ENCODE assay signal across 21 cellular contexts in genomic region chr2:69255760-69256159, GRCh38.
"Had no signal": no experiment of that assay in that cellular context is flagged by ENCODE, and none has a peak within 500 bp of the region (broad histone marks: within the 10 kb centered on the region; RNA-seq: fewer than 3 reads in every experiment).

No MANE protein-coding gene starts in this region.

- ATAC-seq: foreskin keratinocyte; left cardiac atrium; natural killer cell; stimulated activated naive B cell treated with anti-CD40 and anti-IgM and Interleukin-4, amounts not matched to agents 10 μg/mL and 1 μg/mL and 100 μg/mL, for 72 hours; stimulated activated naive CD8-positive, alpha-beta T cell treated with anti-CD3 and anti-CD28 coated beads, Interleukin-15, amount 100 ng/mL, for 72 hours; upper lobe of right lung had no signal

- DNase-seq: esophagus squamous epithelium; foreskin keratinocyte; kidney; left cardiac atrium; left ventricle myocardium inferior; mesendoderm; natural killer cell; ovary; stimulated activated CD4-positive, alpha-beta T cell treated with anti-CD3 and anti-CD28 coated beads, Interleukin-2, amount 100 ng/mL, for 24 hours; stimulated activated CD4-positive, alpha-beta T cell treated with anti-CD3 and anti-CD28 coated beads, Interleukin-4, amount 100 ng/mL, for 4 hours; stimulated activated naive B cell treated with anti-CD40 and anti-IgM and Interleukin-4, amounts not matched to agents 10 μg/mL and 1 μg/mL and 100 μg/mL, for 72 hours; stimulated activated naive CD8-positive, alpha-beta T cell treated with anti-CD3 and anti-CD28 coated beads, Interleukin-15, amount 100 ng/mL, for 72 hours; testis; upper lobe of right lung had no signal

- H2AFZ ChIP-seq: hepatocyte had no signal

- H3K27ac Mint-ChIP-seq: dendritic cell treated with granulocyte-macrophage colony-stimulating factor and Interleukin-4, amounts not matched to agents 40 ng/mL and 50 ng/mL, for 4 days; natural killer cell; stimulated activated naive B cell treated with anti-CD40 and anti-IgM and Interleukin-4, amounts not matched to agents 10 μg/mL and 1 μg/mL and 100 μg/mL, for 72 hours; stimulated activated naive CD8-positive, alpha-beta T cell treated with anti-CD3 and anti-CD28 coated beads, Interleukin-15, amount 100 ng/mL, for 72 hours had no signal

- H3K27ac ChIP-seq: esophagus squamous epithelium, foreskin keratinocyte, hepatocyte, left ventricle myocardium inferior, ovary, right atrium auricular region, testis, tibial nerve, upper lobe of right lung, vagina had no signal

- H3K36me3 ChIP-seq: esophagus squamous epithelium, left ventricle myocardium inferior, ovary, right atrium auricular region, tibial nerve, upper lobe of right lung, vagina had no signal

- H3K36me3 Mint-ChIP-seq: stimulated activated naive B cell treated with anti-CD40 and anti-IgM and Interleukin-4, amounts not matched to agents 10 μg/mL and 1 μg/mL and 100 μg/mL, for 72 hours had no signal

- H3K4me1 ChIP-seq: foreskin keratinocyte, testis, upper lobe of right lung had no signal

- H3K9me3 ChIP-seq: ovary, testis, vagina had no signal

- H3K4me3 Mint-ChIP-seq: dendritic cell treated with granulocyte-macrophage colony-stimulating factor and Interleukin-4, amounts not matched to agents 40 ng/mL and 50 ng/mL, for 4 days; natural killer cell; neural crest cell; stimulated activated naive B cell treated with anti-CD40 and anti-IgM and Interleukin-4, amounts not matched to agents 10 μg/mL and 1 μg/mL and 100 μg/mL, for 72 hours; stimulated activated naive CD8-positive, alpha-beta T cell treated with anti-CD3 and anti-CD28 coated beads, Interleukin-15, amount 100 ng/mL, for 72 hours had no signal

- H3K4me2 ChIP-seq: hepatocyte had no signal

- H3K79me2 ChIP-seq: hepatocyte had no signal

- H3K4me1 Mint-ChIP-seq: natural killer cell; neural crest cell; stimulated activated naive B cell treated with anti-CD40 and anti-IgM and Interleukin-4, amounts not matched to agents 10 μg/mL and 1 μg/mL and 100 μg/mL, for 72 hours; stimulated activated naive CD8-positive, alpha-beta T cell treated with anti-CD3 and anti-CD28 coated beads, Interleukin-15, amount 100 ng/mL, for 72 hours had no signal

- H3K4me3 ChIP-seq: esophagus squamous epithelium, hepatocyte, left ventricle myocardium inferior, lung, ovary, right atrium auricular region, testis, tibial nerve, upper lobe of right lung, vagina had no signal

- H3K27me3 ChIP-seq: foreskin keratinocyte, hepatocyte, ovary, right atrium auricular region, testis, tibial nerve, upper lobe of right lung, vagina had no signal
